Comparison of ENCODE assay signal across 1 cellular context in the genomic region with DNA sequence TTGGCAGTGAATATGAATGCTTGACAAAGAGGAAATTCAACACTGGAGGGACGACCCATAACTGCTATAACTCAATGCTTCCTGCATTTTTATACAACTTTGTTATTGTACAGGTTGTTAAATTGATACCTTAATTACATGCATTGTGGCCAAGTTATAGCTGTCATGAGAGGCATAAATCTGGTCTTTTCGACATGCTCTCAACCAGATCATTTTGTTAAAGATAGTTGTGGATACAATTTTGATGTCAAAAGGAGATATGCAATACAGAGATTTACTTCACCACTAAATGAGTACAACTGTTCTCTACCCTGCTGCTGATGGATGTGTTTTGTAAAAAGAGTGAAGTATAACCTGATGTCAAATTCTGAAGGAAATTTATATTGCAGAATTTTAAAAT.
TF ChIP-seq lines count a peak whose summit lies in the region.

No MANE protein-coding gene starts in this region.

TF ChIP-seq in WTC11, 78 proteins besides CTCF, POLR2A, EP300 and RAD21 (continued from another document):
- TF ChIP-seq, protein P1, sequence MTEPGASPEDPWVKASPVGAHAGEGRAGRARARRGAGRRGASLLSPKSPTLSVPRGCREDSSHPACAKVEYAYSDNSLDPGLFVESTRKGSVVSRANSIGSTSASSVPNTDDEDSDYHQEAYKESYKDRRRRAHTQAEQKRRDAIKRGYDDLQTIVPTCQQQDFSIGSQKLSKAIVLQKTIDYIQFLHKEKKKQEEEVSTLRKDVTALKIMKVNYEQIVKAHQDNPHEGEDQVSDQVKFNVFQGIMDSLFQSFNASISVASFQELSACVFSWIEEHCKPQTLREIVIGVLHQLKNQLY (CRISPR knock-in tag; IDR thresholded peaks at IDR 0.05): no peak
- no peak for TF ChIP-seq ELF4 (CRISPR knock-in tag; IDR thresholded peaks at IDR 0.05; ENCODE audit: low read depth)
- TF ChIP-seq, protein P2, sequence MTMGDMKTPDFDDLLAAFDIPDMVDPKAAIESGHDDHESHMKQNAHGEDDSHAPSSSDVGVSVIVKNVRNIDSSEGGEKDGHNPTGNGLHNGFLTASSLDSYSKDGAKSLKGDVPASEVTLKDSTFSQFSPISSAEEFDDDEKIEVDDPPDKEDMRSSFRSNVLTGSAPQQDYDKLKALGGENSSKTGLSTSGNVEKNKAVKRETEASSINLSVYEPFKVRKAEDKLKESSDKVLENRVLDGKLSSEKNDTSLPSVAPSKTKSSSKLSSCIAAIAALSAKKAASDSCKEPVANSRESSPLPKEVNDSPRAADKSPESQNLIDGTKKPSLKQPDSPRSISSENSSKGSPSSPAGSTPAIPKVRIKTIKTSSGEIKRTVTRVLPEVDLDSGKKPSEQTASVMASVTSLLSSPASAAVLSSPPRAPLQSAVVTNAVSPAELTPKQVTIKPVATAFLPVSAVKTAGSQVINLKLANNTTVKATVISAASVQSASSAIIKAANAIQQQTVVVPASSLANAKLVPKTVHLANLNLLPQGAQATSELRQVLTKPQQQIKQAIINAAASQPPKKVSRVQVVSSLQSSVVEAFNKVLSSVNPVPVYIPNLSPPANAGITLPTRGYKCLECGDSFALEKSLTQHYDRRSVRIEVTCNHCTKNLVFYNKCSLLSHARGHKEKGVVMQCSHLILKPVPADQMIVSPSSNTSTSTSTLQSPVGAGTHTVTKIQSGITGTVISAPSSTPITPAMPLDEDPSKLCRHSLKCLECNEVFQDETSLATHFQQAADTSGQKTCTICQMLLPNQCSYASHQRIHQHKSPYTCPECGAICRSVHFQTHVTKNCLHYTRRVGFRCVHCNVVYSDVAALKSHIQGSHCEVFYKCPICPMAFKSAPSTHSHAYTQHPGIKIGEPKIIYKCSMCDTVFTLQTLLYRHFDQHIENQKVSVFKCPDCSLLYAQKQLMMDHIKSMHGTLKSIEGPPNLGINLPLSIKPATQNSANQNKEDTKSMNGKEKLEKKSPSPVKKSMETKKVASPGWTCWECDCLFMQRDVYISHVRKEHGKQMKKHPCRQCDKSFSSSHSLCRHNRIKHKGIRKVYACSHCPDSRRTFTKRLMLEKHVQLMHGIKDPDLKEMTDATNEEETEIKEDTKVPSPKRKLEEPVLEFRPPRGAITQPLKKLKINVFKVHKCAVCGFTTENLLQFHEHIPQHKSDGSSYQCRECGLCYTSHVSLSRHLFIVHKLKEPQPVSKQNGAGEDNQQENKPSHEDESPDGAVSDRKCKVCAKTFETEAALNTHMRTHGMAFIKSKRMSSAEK (CRISPR knock-in tag; IDR thresholded peaks at IDR 0.05; ENCODE audit: borderline replicate concordance): no peak
- TF ChIP-seq, protein P3, sequence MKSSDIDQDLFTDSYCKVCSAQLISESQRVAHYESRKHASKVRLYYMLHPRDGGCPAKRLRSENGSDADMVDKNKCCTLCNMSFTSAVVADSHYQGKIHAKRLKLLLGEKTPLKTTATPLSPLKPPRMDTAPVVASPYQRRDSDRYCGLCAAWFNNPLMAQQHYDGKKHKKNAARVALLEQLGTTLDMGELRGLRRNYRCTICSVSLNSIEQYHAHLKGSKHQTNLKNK (CRISPR knock-in tag; IDR thresholded peaks at IDR 0.05): no peak
- no peak for TF ChIP-seq CREB1 (CRISPR knock-in tag; IDR thresholded peaks at IDR 0.05)
- no peak for TF ChIP-seq TEAD4 (CRISPR knock-in tag; IDR thresholded peaks at IDR 0.05)
- no peak for TF ChIP-seq GTF2I (CRISPR knock-in tag; conservative IDR thresholded peaks at IDR 0.05)
- TF ChIP-seq, protein P4, sequence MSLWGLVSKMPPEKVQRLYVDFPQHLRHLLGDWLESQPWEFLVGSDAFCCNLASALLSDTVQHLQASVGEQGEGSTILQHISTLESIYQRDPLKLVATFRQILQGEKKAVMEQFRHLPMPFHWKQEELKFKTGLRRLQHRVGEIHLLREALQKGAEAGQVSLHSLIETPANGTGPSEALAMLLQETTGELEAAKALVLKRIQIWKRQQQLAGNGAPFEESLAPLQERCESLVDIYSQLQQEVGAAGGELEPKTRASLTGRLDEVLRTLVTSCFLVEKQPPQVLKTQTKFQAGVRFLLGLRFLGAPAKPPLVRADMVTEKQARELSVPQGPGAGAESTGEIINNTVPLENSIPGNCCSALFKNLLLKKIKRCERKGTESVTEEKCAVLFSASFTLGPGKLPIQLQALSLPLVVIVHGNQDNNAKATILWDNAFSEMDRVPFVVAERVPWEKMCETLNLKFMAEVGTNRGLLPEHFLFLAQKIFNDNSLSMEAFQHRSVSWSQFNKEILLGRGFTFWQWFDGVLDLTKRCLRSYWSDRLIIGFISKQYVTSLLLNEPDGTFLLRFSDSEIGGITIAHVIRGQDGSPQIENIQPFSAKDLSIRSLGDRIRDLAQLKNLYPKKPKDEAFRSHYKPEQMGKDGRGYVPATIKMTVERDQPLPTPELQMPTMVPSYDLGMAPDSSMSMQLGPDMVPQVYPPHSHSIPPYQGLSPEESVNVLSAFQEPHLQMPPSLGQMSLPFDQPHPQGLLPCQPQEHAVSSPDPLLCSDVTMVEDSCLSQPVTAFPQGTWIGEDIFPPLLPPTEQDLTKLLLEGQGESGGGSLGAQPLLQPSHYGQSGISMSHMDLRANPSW (CRISPR knock-in tag; conservative IDR thresholded peaks at IDR 0.05; ENCODE audit: low read depth): no peak
- no peak for TF ChIP-seq ZNF671 (CRISPR knock-in tag; IDR thresholded peaks at IDR 0.05)
- TF ChIP-seq ZNF232 (CRISPR knock-in tag; IDR thresholded peaks at IDR 0.05): no peak
